Comparison of ENCODE assay signal across 12 cellular contexts in genomic region chr19:18093439-18094161, GRCh38. TPM values are rescaled to one million over a fixed set of nuclear protein-coding genes. Genes with fewer than 3 reads are reported as not detected.
DNase-seq lines count a peak whose midpoint lies in the region; ATAC-seq, FAIRE-seq and TF ChIP-seq lines count a peak whose summit lies in the region.
"Had no signal": no experiment of that assay in that cellular context is flagged by ENCODE, and none has a peak within 500 bp of the region (broad histone marks: within the 10 kb centered on the region; RNA-seq: fewer than 3 reads in every experiment).

No MANE protein-coding gene starts in this region.

- in situ Hi-C loops in ACHN (cut with HindIII; ENCODE audit: low pct_ligation_motif_present, low pct_unique_long_range_greater_than_20kb, low sequenced_read_pairs), result no loop called here

- H3K27me3 ChIP-seq in OCI-LY3 (ENCODE audit: low read depth, low read length), result no peaks in the 10 kb centered on the region
- H3K27me3 ChIP-seq in dorsolateral prefrontal cortex, result peaks cover 0 to 5% (median 0%) of the 10 kb centered on the region in 45 donors
- no peaks in the 10 kb centered on the region for H3K27me3 ChIP-seq in lower lobe of right lung (ENCODE audit: low read depth)
- H3K27me3 ChIP-seq: Peyer's patch had no signal

- H4K20me1 ChIP-seq in OCI-LY3 (ENCODE audit: insufficient read depth, low read length), result no peaks in the 10 kb centered on the region

- ATAC-seq in lower lobe of right lung, result no peak

- H3K4me1 ChIP-seq in OCI-LY3 (ENCODE audit: low read length) (peaks cover 44% of the 10 kb centered on the region), lower lobe of right lung (peaks cover 27% of the 10 kb centered on the region)

- no peak overlapping the region for H3K9ac ChIP-seq in OCI-LY3 (ENCODE audit: low read length)

- no peak overlapping the region for H3K4me3 ChIP-seq in OCI-LY3 (ENCODE audit: low read length)
- no peak overlapping the region for H3K4me3 ChIP-seq in dorsolateral prefrontal cortex
- no peak overlapping the region for H3K4me3 ChIP-seq in lower lobe of right lung
- H3K4me3 ChIP-seq: Peyer's patch had no signal

- intact Hi-C loops in dorsolateral prefrontal cortex (cut with DNase I) (no loop called here), lower lobe of right lung (cut with DNase I) (no loop called here)

- 0 out of 2 replicates have a peak overlapping the region, but pooled peaks have one; percentile 33 for H2AFZ ChIP-seq in OCI-LY3 (ENCODE audit: low read depth, low read length)

- H3K79me2 ChIP-seq in OCI-LY3 (ENCODE audit: low read length), result peaks cover 9% of the 10 kb centered on the region

- H3K9me3 ChIP-seq in OCI-LY3 (ENCODE audit: insufficient read depth, low read length), result no peaks in the 10 kb centered on the region
- H3K9me3 ChIP-seq in lower lobe of right lung, result no peaks in the 10 kb centered on the region
- H3K9me3 ChIP-seq: Peyer's patch had no signal

- no peak for FAIRE-seq in RCC 7860 (lab: Jason Lieb, UNC)
- FAIRE-seq: GM19239, kidney had no signal

- no peak overlapping the region for H3K27ac ChIP-seq in OCI-LY3 (ENCODE audit: low read length)
- peak overlapping the region in 56 of 59 donors; percentile 2 to 100 (median 97) for H3K27ac ChIP-seq in dorsolateral prefrontal cortex
- no peak overlapping the region for H3K27ac ChIP-seq in lower lobe of right lung

- H3K36me3 ChIP-seq in OCI-LY3 (replicated peaks; ENCODE audit: low read depth, low read length) (no peaks in the 10 kb centered on the region), lower lobe of right lung (no peaks in the 10 kb centered on the region)
- H3K36me3 ChIP-seq: Peyer's patch had no signal

- DNase-seq in ACHN, result peak; percentile 26
- DNase-seq in H4 (ENCODE audit: low spot score), result peak; percentile 58
- DNase-seq in dorsolateral prefrontal cortex, result peak in 1 of 10 donors; percentile 46
- DNase-seq in RCC 7860 (ENCODE audit: low spot score), result no peak
- no peak for DNase-seq in lower lobe of right lung
- DNase-seq in activated gamma-delta T cell treated with Interleukin-2 at 50 U/mL for 16 hours, result no peak
- no peak for DNase-seq in AML-193 (lab: John Stamatoyannopoulos, UW)
- DNase-seq: cortex of kidney, kidney, Peyer's patch had no signal

- H3K4me2 ChIP-seq in OCI-LY3 (ENCODE audit: low read length), result no peak overlapping the region

- TF ChIP-seq CTCF in OCI-LY3 (IDR thresholded peaks at IDR 0.05; ENCODE audit: low read depth, low read length) (no peak), dorsolateral prefrontal cortex (IDR thresholded peaks at IDR 0.05 in 54 of 56, conservative IDR thresholded peaks at IDR 0.05 in 2 of 56; ENCODE audit: low read depth in 1 of 56, partially characterized antibody in 56 of 56) (no peak), lower lobe of right lung (IDR thresholded peaks at IDR 0.05) (no peak)

RNA-seq across cellular contexts. Expression of gene MAST3, which starts 4.0 kb away (rescaled TPM):
- total RNA-seq in H4 (2014; rRNA removed; shearing (Covaris generic)), result 2.4 and 3.1 TPM in 2 replicates
- total RNA-seq in dorsolateral prefrontal cortex (100 to 1,000 TPM; 138 to 282 (median 205) TPM), lower lobe of right lung (29.2 TPM)

RNA-seq across cellular contexts. Expression of gene IL12RB1, which starts 6.9 kb away (rescaled TPM):
- 2.4 TPM in 2 replicates for total RNA-seq in H4 (2014; rRNA removed; shearing (Covaris generic))
- total RNA-seq in dorsolateral prefrontal cortex, result 1 to 10 TPM in 102 of 120 experiments, under 1 TPM in 18; 0.32 to 5.4 (median 1.5) TPM
- 14.6 TPM for total RNA-seq in lower lobe of right lung

RNA-seq across cellular contexts. Expression of gene PIK3R2, which starts 59.4 kb away (rescaled TPM):
- total RNA-seq in H4 (2014; rRNA removed; shearing (Covaris generic)), result 9.8 and 25.1 TPM in 2 replicates
- total RNA-seq in dorsolateral prefrontal cortex (10 to 100 TPM; 32.9 to 92.3 (median 63.4) TPM), lower lobe of right lung (21.6 TPM)

Comparison
In these comparisons a context has a peak if more than half of its experiments do, and no peak if none do; other contexts are left out.
1. DNase-seq: peak in ACHN (single experiment) and H4 (single experiment); none in RCC 7860 (single experiment), lower lobe of right lung (single experiment), activated gamma-delta T cell treated with Interleukin-2 at 50 U/mL for 16 hours (single experiment) and AML-193 (0 of 2).
2. H3K27ac ChIP-seq: peak in dorsolateral prefrontal cortex (56 of 59); none in OCI-LY3 (single experiment) and lower lobe of right lung (single experiment).